ENCODE assay signal across 12 cellular contexts in genomic region chr4:76515975-76516853, GRCh38.
DNase-seq lines count a peak whose midpoint lies in the region; ATAC-seq and TF ChIP-seq lines count a peak whose summit lies in the region.
"Had no signal": no experiment of that assay in that cellular context is flagged by ENCODE, and none has a peak within 500 bp of the region (broad histone marks: within the 10 kb centered on the region; RNA-seq: fewer than 3 reads in every experiment).

No MANE protein-coding gene starts in this region.

- H3K9me3 ChIP-seq in right lobe of liver, result no peaks in the 10 kb centered on the region
- H3K9me3 ChIP-seq: colonic mucosa, tibial artery had no signal

- ATAC-seq in GM18868 (IDR thresholded peaks at IDR 0.05; ENCODE audit: unreplicated experiment) (peak; percentile 92), GM21717 (IDR thresholded peaks at IDR 0.05; ENCODE audit: unreplicated experiment) (peak; percentile 87), HG03432 (IDR thresholded peaks at IDR 0.05; ENCODE audit: unreplicated experiment) (peak; percentile 94), right lobe of liver (peak; percentile 42 to 63 (median 58))
- ATAC-seq: heart left ventricle had no signal

- no peaks in the 10 kb centered on the region for H3K4me1 Mint-ChIP-seq in activated T-helper 1 cell treated with anti-CD3 and anti-CD28 coated beads, Interleukin-12 subunit alpha, Interleukin-12 subunit beta, Interleukin-2, Interleukin-4 antibody, amounts not matched to agents 30 ng/mL and 10 ng/mL and 1 ng/mL, durations not matched to agents 14 hours and 24 hours and 36 hours (ENCODE audit: low read depth)

- no peaks in the 10 kb centered on the region for H3K36me3 ChIP-seq in right lobe of liver
- H3K36me3 ChIP-seq: colonic mucosa, heart left ventricle, tibial artery had no signal

- no peak for TF ChIP-seq CTCF in right lobe of liver (IDR thresholded peaks at IDR 0.05)

- H3K27ac Mint-ChIP-seq in activated T-helper 1 cell treated with anti-CD3 and anti-CD28 coated beads, Interleukin-12 subunit alpha, Interleukin-12 subunit beta, Interleukin-2, Interleukin-4 antibody, amounts not matched to agents 30 ng/mL and 10 ng/mL and 1 ng/mL, durations not matched to agents 14 hours and 24 hours and 36 hours, result no peak overlapping the region

- H3K27me3 ChIP-seq in right lobe of liver, result no peaks in the 10 kb centered on the region
- H3K27me3 ChIP-seq: colonic mucosa, heart left ventricle, tibial artery had no signal

- 57% methylated on average over 2 of the region's 2 CpGs for WGBS in right lobe of liver (ENCODE audit: insufficient coverage, low coverage, low lambda C conversion rate, missing lambda C conversion rate)

- H3K27ac ChIP-seq in right lobe of liver, result no peak overlapping the region
- H3K27ac ChIP-seq: colonic mucosa, heart left ventricle had no signal

- peaks cover 14% of the 10 kb centered on the region for H3K27me3 Mint-ChIP-seq in activated T-helper 1 cell treated with anti-CD3 and anti-CD28 coated beads, Interleukin-12 subunit alpha, Interleukin-12 subunit beta, Interleukin-2, Interleukin-4 antibody, amounts not matched to agents 30 ng/mL and 10 ng/mL and 1 ng/mL, durations not matched to agents 14 hours and 24 hours and 36 hours (ENCODE audit: insufficient read depth)

- DNase-seq in right lobe of liver (no peak), pons (ENCODE audit: low spot score) (no peak), NCI-H446 (lab: John Stamatoyannopoulos, UW) (no peak), NCI-H774 (lab: John Stamatoyannopoulos, UW) (no peak)
- DNase-seq in activated T-helper 1 cell treated with anti-CD3 and anti-CD28 coated beads, Interleukin-12 subunit alpha, Interleukin-12 subunit beta, Interleukin-2, Interleukin-4 antibody, amounts not matched to agents 30 ng/mL and 10 ng/mL and 1 ng/mL, durations not matched to agents 14 hours and 24 hours and 36 hours (ENCODE audit: low spot score), result no peak
- DNase-seq: colonic mucosa; heart left ventricle; stimulated activated CD4-positive, alpha-beta T cell treated with anti-CD3 and anti-CD28 coated beads, Interleukin-2, amount 100 ng/mL, for 24 hours; tibial artery had no signal

- H3K9me3 Mint-ChIP-seq in activated T-helper 1 cell treated with anti-CD3 and anti-CD28 coated beads, Interleukin-12 subunit alpha, Interleukin-12 subunit beta, Interleukin-2, Interleukin-4 antibody, amounts not matched to agents 30 ng/mL and 10 ng/mL and 1 ng/mL, durations not matched to agents 14 hours and 24 hours and 36 hours, result no peaks in the 10 kb centered on the region

- no peaks in the 10 kb centered on the region for H3K36me3 Mint-ChIP-seq in activated T-helper 1 cell treated with anti-CD3 and anti-CD28 coated beads, Interleukin-12 subunit alpha, Interleukin-12 subunit beta, Interleukin-2, Interleukin-4 antibody, amounts not matched to agents 30 ng/mL and 10 ng/mL and 1 ng/mL, durations not matched to agents 14 hours and 24 hours and 36 hours (ENCODE audit: low read depth)

- intact Hi-C loops in right lobe of liver (cut with DNase I), result no loop called here
- intact Hi-C loops in activated T-helper 1 cell treated with anti-CD3 and anti-CD28 coated beads, Interleukin-12 subunit alpha, Interleukin-12 subunit beta, Interleukin-2, Interleukin-4 antibody, amounts not matched to agents 30 ng/mL and 10 ng/mL and 1 ng/mL, durations not matched to agents 14 hours and 24 hours and 36 hours (cut with micrococcal nuclease), result no loop called here

- H3K4me3 ChIP-seq in right lobe of liver, result no peak overlapping the region
- H3K4me3 ChIP-seq: colonic mucosa, heart left ventricle, tibial artery had no signal

- no peak for TF ChIP-seq POLR2A in right lobe of liver (IDR thresholded peaks at IDR 0.05)

- H3K4me1 ChIP-seq in right lobe of liver, result peaks cover 0 to 14% (median 3%) of the 10 kb centered on the region in 4 donors
- H3K4me1 ChIP-seq: colonic mucosa had no signal

- no peak overlapping the region for H3K4me3 Mint-ChIP-seq in activated T-helper 1 cell treated with anti-CD3 and anti-CD28 coated beads, Interleukin-12 subunit alpha, Interleukin-12 subunit beta, Interleukin-2, Interleukin-4 antibody, amounts not matched to agents 30 ng/mL and 10 ng/mL and 1 ng/mL, durations not matched to agents 14 hours and 24 hours and 36 hours
